ENCODE assay signal across 16 cellular contexts in the genomic region with DNA sequence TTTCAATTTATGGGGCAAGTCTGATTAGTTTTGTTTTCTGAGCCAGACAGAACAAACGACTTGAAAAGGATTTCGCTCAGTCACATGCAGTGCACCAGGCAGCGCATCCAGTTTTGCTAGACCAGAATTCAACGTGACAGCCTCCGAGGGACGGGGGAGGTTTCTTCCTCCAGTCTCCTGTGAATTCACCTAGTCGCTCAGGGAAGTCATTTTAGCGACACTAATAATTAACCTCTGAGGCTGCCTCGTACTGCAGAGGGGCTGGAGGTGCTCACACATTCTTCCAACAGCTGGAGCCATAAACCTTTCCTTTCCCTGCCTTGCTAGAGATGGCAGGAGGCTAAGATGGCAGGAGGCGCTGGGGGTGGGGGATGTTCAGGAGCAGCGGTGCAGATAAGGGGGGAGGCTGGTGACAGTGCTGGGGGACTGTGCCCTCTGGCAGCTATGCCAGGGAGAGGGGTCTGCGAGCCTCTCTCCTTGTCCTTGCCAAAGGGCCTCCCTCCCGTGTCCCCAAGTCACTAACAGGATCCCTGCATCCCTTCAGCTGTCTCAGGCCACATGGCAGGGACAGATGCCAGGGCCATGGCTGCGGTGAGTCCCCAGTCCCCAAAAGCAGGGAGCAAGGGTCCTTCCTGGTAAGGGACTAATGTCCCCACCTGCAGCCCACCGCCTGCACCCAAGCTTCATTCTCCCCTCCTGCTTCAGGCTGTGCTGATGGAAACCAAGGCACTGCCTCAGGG. TPM values are rescaled to one million over a fixed set of nuclear protein-coding genes. Genes with fewer than 3 reads are reported as not detected.
DNase-seq lines count a peak whose midpoint lies in the region; ATAC-seq, FAIRE-seq and TF ChIP-seq lines count a peak whose summit lies in the region.
"Had no signal": no experiment of that assay in that cellular context is flagged by ENCODE, and none has a peak within 500 bp of the region (broad histone marks: within the 10 kb centered on the region; RNA-seq: fewer than 3 reads in every experiment).

No MANE protein-coding gene starts in this region.

- H3K4me3 ChIP-seq in HepG2 (replicated peaks in 1 of 3; ENCODE audit: insufficient read depth in 1 of 3, low read depth in 2 of 3, low read length in 3 of 3) (no peak overlapping the region), right lobe of liver (no peak overlapping the region), rectal smooth muscle tissue (ENCODE audit: low read length) (peak overlapping the region; percentile 8), vagina (no peak overlapping the region), aorta (ENCODE audit: low read length in 2 of 2) (no peak overlapping the region)
- H3K4me3 ChIP-seq: smooth muscle cell had no signal

- H3K27ac ChIP-seq in HepG2 (ENCODE audit: extremely low read length, insufficient read depth, low read length) (no peak overlapping the region), right lobe of liver (peak overlapping the region in 1 of 3 donors; percentile 65), rectal smooth muscle tissue (ENCODE audit: low read depth, low read length) (peak overlapping the region; percentile 95), vagina (peak overlapping the region; percentile 86), aorta (ENCODE audit: low read depth in 1 of 2, low read length in 2 of 2) (peak overlapping the region in 1 of 2 donors; percentile 55)

- 93% methylated on average over 14 of the region's 15 CpGs for WGBS in HepG2 (ENCODE audit: low lambda C conversion rate)
- WGBS in right lobe of liver (ENCODE audit: insufficient coverage, low coverage, low lambda C conversion rate, missing lambda C conversion rate), result 74% methylated on average over 8 of the region's 15 CpGs
- 66 to 71% methylated on average over 15 of the region's 15 CpGs for WGBS in aorta, 2 donors

- FAIRE-seq in HepG2 (lab: Jason Lieb, UNC), result no peak
- FAIRE-seq: D721Med had no signal

- no peak for TF ChIP-seq EP300 in HepG2 (IDR thresholded peaks at IDR 0.05; ENCODE audit: low read depth in 2 of 2, low read length in 2 of 2)
- no peak for TF ChIP-seq EP300 in HepG2 (CRISPR knock-in tag; IDR thresholded peaks at IDR 0.05; ENCODE audit: borderline replicate concordance)

- ATAC-seq in HepG2 (no peak), right lobe of liver (no peak), aorta (ENCODE audit: low FRiP score) (no peak), HG02623 (IDR thresholded peaks at IDR 0.05; ENCODE audit: unreplicated experiment) (no peak)

- H3K9ac ChIP-seq in HepG2 (ENCODE audit: insufficient read depth, low read depth, low read length) (no peak overlapping the region), rectal smooth muscle tissue (ENCODE audit: low read length) (no peak overlapping the region)

- TF ChIP-seq RAD21 in HepG2 (CRISPR knock-in tag; IDR thresholded peaks at IDR 0.05), result no peak

- intact Hi-C loops in HepG2 (cut with micrococcal nuclease; ENCODE audit: unreplicated experiment) (no loop called here), right lobe of liver (cut with DNase I) (no loop called here), vagina (cut with DNase I) (no loop called here), aorta (cut with DNase I) (no loop called here)

- no TSS peak for BruUV-seq in HepG2 (replicated peaks; lab: Mats Ljungman, UMichigan)

- H3K27me3 ChIP-seq in HepG2 (ENCODE audit: control insufficient read depth in 1 of 2, insufficient read depth in 2 of 2, low read length in 2 of 2) (no peaks in the 10 kb centered on the region), right lobe of liver (no peaks in the 10 kb centered on the region), rectal smooth muscle tissue (ENCODE audit: control insufficient read depth, insufficient read depth, low read length) (no peaks in the 10 kb centered on the region), vagina (no peaks in the 10 kb centered on the region), aorta (ENCODE audit: control insufficient read depth in 1 of 2, insufficient read depth in 2 of 2, low read length in 1 of 2) (no peaks in the 10 kb centered on the region)

- in situ Hi-C loops in HepG2 (cut with HindIII; ENCODE audit: extremely low pct_ligation_motif_present, low pct_unique_long_range_greater_than_20kb), result no loop called here

- H3K36me3 ChIP-seq in HepG2 (replicated peaks in 1 of 2; ENCODE audit: control insufficient read depth in 1 of 2, insufficient read depth in 2 of 2, low read length in 2 of 2) (peaks cover 7 to 12% of the 10 kb centered on the region in 2 experiments; a peak in 4 of 5 replicates), right lobe of liver (no peaks in the 10 kb centered on the region), rectal smooth muscle tissue (ENCODE audit: control insufficient read depth, insufficient read depth, low read length) (peaks cover 5% of the 10 kb centered on the region), vagina (no peaks in the 10 kb centered on the region), aorta (ENCODE audit: control insufficient read depth in 1 of 2, insufficient read depth in 2 of 2, low read length in 1 of 2) (no peaks in the 10 kb centered on the region)

- H3K9me3 ChIP-seq in HepG2 (ENCODE audit: low read length) (no peaks in the 10 kb centered on the region), right lobe of liver (no peaks in the 10 kb centered on the region), vagina (no peaks in the 10 kb centered on the region), aorta (ENCODE audit: control insufficient read depth, low read length) (no peaks in the 10 kb centered on the region)

- H3K4me1 ChIP-seq in HepG2 (ENCODE audit: insufficient read depth, low read length), result peaks cover 54% of the 10 kb centered on the region
- H3K4me1 ChIP-seq in right lobe of liver, result no peaks in the 10 kb centered on the region
- peaks cover 70% of the 10 kb centered on the region for H3K4me1 ChIP-seq in rectal smooth muscle tissue (ENCODE audit: control insufficient read depth, insufficient read depth, low read length)
- H3K4me1 ChIP-seq in vagina, result peaks cover 73% of the 10 kb centered on the region
- H3K4me1 ChIP-seq in aorta (ENCODE audit: control insufficient read depth in 1 of 2, insufficient read depth in 2 of 2, low read length in 2 of 2), result no peaks in the 10 kb centered on the region

- CTCF ChIA-PET in HepG2 (lab: Yijun Ruan, JAX; ENCODE audit: low intra/inter-chr PET ratio, low total read pairs), result no interaction called here

- TF ChIP-seq POLR2A in HepG2 (IDR thresholded peaks at IDR 0.05; ENCODE audit: insufficient read depth in 1 of 2, low read depth in 2 of 2, low read length in 2 of 2) (no peak), right lobe of liver (IDR thresholded peaks at IDR 0.05) (no peak), vagina (IDR thresholded peaks at IDR 0.05) (no peak)

- H3K79me2 ChIP-seq in HepG2 (ENCODE audit: insufficient read depth, low read length), result no peaks in the 10 kb centered on the region

- POLR2A ChIA-PET in HepG2 (lab: Yijun Ruan, JAX), result interaction anchor here (2.7 kb wide), 1 partner anchor 15 kb away, joined by 15 read pairs; no protein-coding TSS in a partner anchor

- no peak overlapping the region for H2AFZ ChIP-seq in HepG2 (ENCODE audit: low read length)

- no peak overlapping the region for H3K4me2 ChIP-seq in HepG2 (ENCODE audit: low read depth, low read length)
- H3K4me2 ChIP-seq: smooth muscle cell had no signal

- TF ChIP-seq CTCF in HepG2 (CRISPR knock-in tag; IDR thresholded peaks at IDR 0.05), result no peak
- no peak for TF ChIP-seq CTCF in right lobe of liver (IDR thresholded peaks at IDR 0.05)
- no peak for TF ChIP-seq CTCF in vagina (IDR thresholded peaks at IDR 0.05)

- H4K20me1 ChIP-seq in HepG2 (ENCODE audit: insufficient read depth, low read length), result no peaks in the 10 kb centered on the region

- no peak for DNase-seq in HepG2 (ENCODE audit: low spot score)
- DNase-seq in right lobe of liver, result no peak
- peak; percentile 4 for DNase-seq in iPS-NIHi7 (ENCODE audit: extremely low spot score)
- DNase-seq in vagina (ENCODE audit: extremely low spot score in 2 of 2), result no peak
- DNase-seq in activated naive CD4-positive, alpha-beta T cell treated with Interleukin-2 at 50 U/mL for 16 hours, result no peak
- DNase-seq in aorta, result no peak
- DNase-seq: activated CD4-positive, CD25-positive, alpha-beta regulatory T cell treated with anti-CD3 and anti-CD28 coated beads, Interleukin-2, amount 50 U/mL, for 72 hours; activated T-cell treated with anti-CD3 and anti-CD28 coated beads, Interleukin-2, amount 50 U/mL, for 1 hour; H9; MM.1S; naive B cell; NCI-H510A treated with DMSO at 0.1 percent for 48 hours had no signal

RNA-seq across cellular contexts. Expression of a gene that starts 24.1 kb away (rescaled TPM):
- total RNA-seq in HepG2 (2016; rRNA removed; fragmentation: Illumina TruSeq; extraction: Trizol), result 28.0 and 44.8 TPM in 2 replicates
- total RNA-seq in HepG2 (2016; cell fraction: cytosol; rRNA removed; fragmentation: Illumina TruSeq; extraction: Trizol; ENCODE audit: low read depth), result 22.8 and 24.5 TPM in 2 replicates
- total RNA-seq in HepG2 (2016; cell fraction: insoluble cytoplasmic fraction; rRNA removed; fragmentation: Illumina TruSeq; extraction: Trizol), result 30.0 and 44.9 TPM in 2 replicates
- 51.0 and 58.7 TPM in 2 replicates for total RNA-seq in HepG2 (2016; cell fraction: membrane; rRNA removed; fragmentation: Illumina TruSeq; extraction: Trizol)
- total RNA-seq in HepG2 (2016; cell fraction: nucleus; rRNA removed; fragmentation: Illumina TruSeq; extraction: Trizol), result 30.0 and 37.9 TPM in 2 replicates
- polyA plus RNA-seq in HepG2 (2011; rRNA removed), result 112 and 139 TPM in 2 replicates
- 75.0 and 131 TPM in 2 replicates for polyA plus RNA-seq in HepG2 (2011; cell fraction: cytosol; rRNA removed)
- 36.3 and 45.0 TPM in 2 replicates for polyA plus RNA-seq in HepG2 (2011; cell fraction: nucleus; rRNA removed)
- polyA plus RNA-seq in HepG2 (2012), result 131 and 138 TPM in 2 replicates
- polyA plus RNA-seq in HepG2 (2016; cell fraction: cytosol; fragmentation: Illumina TruSeq; extraction: Trizol; ENCODE audit: low read depth), result 36.6 and 41.1 TPM in 2 replicates
- polyA plus RNA-seq in HepG2 (2016; cell fraction: insoluble cytoplasmic fraction; fragmentation: Illumina TruSeq; extraction: Trizol; ENCODE audit: low read depth), result 37.7 and 42.0 TPM in 2 replicates
- polyA plus RNA-seq in HepG2 (2016; cell fraction: membrane; fragmentation: Illumina TruSeq; extraction: Trizol; ENCODE audit: low read depth), result 56.2 and 59.4 TPM in 2 replicates
- 59.5 and 60.5 TPM in 2 replicates for polyA plus RNA-seq in HepG2 (2016; cell fraction: nucleus; fragmentation: Illumina TruSeq; extraction: Trizol; ENCODE audit: insufficient read depth, low read depth)
- polyA minus RNA-seq in HepG2 (2011; rRNA and poly(A)+ RNA removed; ENCODE audit: low replicate concordance), result 21.9 and 76.0 TPM in 2 replicates
- 38.4 and 70.8 TPM in 2 replicates for polyA minus RNA-seq in HepG2 (2011; cell fraction: cytosol; rRNA and poly(A)+ RNA removed)
- polyA minus RNA-seq in HepG2 (2011; cell fraction: nucleus; rRNA and poly(A)+ RNA removed), result 18.8 and 29.5 TPM in 2 replicates
- total RNA-seq in right lobe of liver, result 10 to 100 TPM in 5 of 6 experiments, 1 to 10 TPM in 1; 7.7 to 25.4 (median 15.3) TPM
- total RNA-seq in vagina, result 114 TPM
- total RNA-seq in aorta, result 100 to 1,000 TPM; 256 to 262 TPM
- 100 to 1,000 TPM; 357 to 465 TPM for polyA plus RNA-seq in aorta

RNA-seq across cellular contexts. Expression of a gene that starts 39.7 kb away (rescaled TPM):
- total RNA-seq in HepG2 (2016; rRNA removed; fragmentation: Illumina TruSeq; extraction: Trizol) (41.0 and 49.1 TPM in 2 replicates), right lobe of liver (10 to 100 TPM in 5 of 6 experiments, 1 to 10 TPM in 1; 10.0 to 15.8 (median 11.1) TPM), vagina (28.0 TPM), aorta (10 to 100 TPM; 36.5 to 55.4 TPM)
- 9.7 and 10.0 TPM in 2 replicates for total RNA-seq in HepG2 (2016; cell fraction: cytosol; rRNA removed; fragmentation: Illumina TruSeq; extraction: Trizol; ENCODE audit: low read depth)
- total RNA-seq in HepG2 (2016; cell fraction: insoluble cytoplasmic fraction; rRNA removed; fragmentation: Illumina TruSeq; extraction: Trizol), result 41.7 and 48.0 TPM in 2 replicates
- 15.3 and 17.9 TPM in 2 replicates for total RNA-seq in HepG2 (2016; cell fraction: membrane; rRNA removed; fragmentation: Illumina TruSeq; extraction: Trizol)
- 24.8 and 26.0 TPM in 2 replicates for total RNA-seq in HepG2 (2016; cell fraction: nucleus; rRNA removed; fragmentation: Illumina TruSeq; extraction: Trizol)
- polyA plus RNA-seq in HepG2 (2011; rRNA removed) (33.6 and 36.0 TPM in 2 replicates), aorta (10 to 100 TPM; 29.3 to 82.5 TPM)
- polyA plus RNA-seq in HepG2 (2011; cell fraction: cytosol; rRNA removed), result 25.2 and 31.5 TPM in 2 replicates
- polyA plus RNA-seq in HepG2 (2011; cell fraction: nucleus; rRNA removed), result 43.8 and 48.7 TPM in 2 replicates
- 37.4 and 57.9 TPM in 2 replicates for polyA plus RNA-seq in HepG2 (2012)
- 7.4 and 7.7 TPM in 2 replicates for polyA plus RNA-seq in HepG2 (2016; cell fraction: cytosol; fragmentation: Illumina TruSeq; extraction: Trizol; ENCODE audit: low read depth)
- polyA plus RNA-seq in HepG2 (2016; cell fraction: insoluble cytoplasmic fraction; fragmentation: Illumina TruSeq; extraction: Trizol; ENCODE audit: low read depth), result 47.9 and 48.6 TPM in 2 replicates
- polyA plus RNA-seq in HepG2 (2016; cell fraction: membrane; fragmentation: Illumina TruSeq; extraction: Trizol; ENCODE audit: low read depth), result 11.8 and 11.9 TPM in 2 replicates
- 37.6 and 45.3 TPM in 2 replicates for polyA plus RNA-seq in HepG2 (2016; cell fraction: nucleus; fragmentation: Illumina TruSeq; extraction: Trizol; ENCODE audit: insufficient read depth, low read depth)
- 14.9 and 21.3 TPM in 2 replicates for polyA minus RNA-seq in HepG2 (2011; rRNA and poly(A)+ RNA removed; ENCODE audit: low replicate concordance)
- 13.4 and 16.7 TPM in 2 replicates for polyA minus RNA-seq in HepG2 (2011; cell fraction: cytosol; rRNA and poly(A)+ RNA removed)
- polyA minus RNA-seq in HepG2 (2011; cell fraction: nucleus; rRNA and poly(A)+ RNA removed), result 10.3 and 15.4 TPM in 2 replicates

RNA-seq across cellular contexts. Expression of a gene that starts 39.9 kb away (rescaled TPM):
- total RNA-seq in HepG2 (2016; rRNA removed; fragmentation: Illumina TruSeq; extraction: Trizol) (39.7 and 39.9 TPM in 2 replicates), right lobe of liver (10 to 100 TPM; 16.0 to 25.0 (median 18.7) TPM), vagina (20.9 TPM), aorta (10 to 100 TPM; 26.8 to 27.9 TPM)
- 13.8 and 15.1 TPM in 2 replicates for total RNA-seq in HepG2 (2016; cell fraction: cytosol; rRNA removed; fragmentation: Illumina TruSeq; extraction: Trizol; ENCODE audit: low read depth)
- 40.1 and 40.8 TPM in 2 replicates for total RNA-seq in HepG2 (2016; cell fraction: insoluble cytoplasmic fraction; rRNA removed; fragmentation: Illumina TruSeq; extraction: Trizol)
- 23.4 and 26.9 TPM in 2 replicates for total RNA-seq in HepG2 (2016; cell fraction: membrane; rRNA removed; fragmentation: Illumina TruSeq; extraction: Trizol)
- total RNA-seq in HepG2 (2016; cell fraction: nucleus; rRNA removed; fragmentation: Illumina TruSeq; extraction: Trizol), result 28.8 and 32.4 TPM in 2 replicates
- polyA plus RNA-seq in HepG2 (2011; rRNA removed) (85.4 and 104 TPM in 2 replicates), aorta (10 to 100 TPM; 28.5 to 37.5 TPM)
- polyA plus RNA-seq in HepG2 (2011; cell fraction: cytosol; rRNA removed), result 54.2 and 65.9 TPM in 2 replicates
- 68.9 and 70.3 TPM in 2 replicates for polyA plus RNA-seq in HepG2 (2011; cell fraction: nucleus; rRNA removed)
- polyA plus RNA-seq in HepG2 (2012), result 49.3 and 49.6 TPM in 2 replicates
- polyA plus RNA-seq in HepG2 (2016; cell fraction: cytosol; fragmentation: Illumina TruSeq; extraction: Trizol; ENCODE audit: low read depth), result 16.6 and 18.6 TPM in 2 replicates
- 45.5 and 51.2 TPM in 2 replicates for polyA plus RNA-seq in HepG2 (2016; cell fraction: insoluble cytoplasmic fraction; fragmentation: Illumina TruSeq; extraction: Trizol; ENCODE audit: low read depth)
- 22.2 and 23.6 TPM in 2 replicates for polyA plus RNA-seq in HepG2 (2016; cell fraction: membrane; fragmentation: Illumina TruSeq; extraction: Trizol; ENCODE audit: low read depth)
- 60.8 and 67.8 TPM in 2 replicates for polyA plus RNA-seq in HepG2 (2016; cell fraction: nucleus; fragmentation: Illumina TruSeq; extraction: Trizol; ENCODE audit: insufficient read depth, low read depth)
- 23.4 and 37.2 TPM in 2 replicates for polyA minus RNA-seq in HepG2 (2011; rRNA and poly(A)+ RNA removed; ENCODE audit: low replicate concordance)
- polyA minus RNA-seq in HepG2 (2011; cell fraction: cytosol; rRNA and poly(A)+ RNA removed), result 17.2 and 17.6 TPM in 2 replicates
- 17.6 and 22.6 TPM in 2 replicates for polyA minus RNA-seq in HepG2 (2011; cell fraction: nucleus; rRNA and poly(A)+ RNA removed)

RNA-seq across cellular contexts. Expression of a gene that starts 43.2 kb away (rescaled TPM):
- not detected in 2 replicates for total RNA-seq in HepG2 (2016; rRNA removed; fragmentation: Illumina TruSeq; extraction: Trizol)
- total RNA-seq in HepG2 (2016; cell fraction: cytosol; rRNA removed; fragmentation: Illumina TruSeq; extraction: Trizol; ENCODE audit: low read depth), result not detected in 2 replicates
- not detected in 2 replicates for total RNA-seq in HepG2 (2016; cell fraction: insoluble cytoplasmic fraction; rRNA removed; fragmentation: Illumina TruSeq; extraction: Trizol)
- not detected in 2 replicates for total RNA-seq in HepG2 (2016; cell fraction: membrane; rRNA removed; fragmentation: Illumina TruSeq; extraction: Trizol)
- not detected in 2 replicates for total RNA-seq in HepG2 (2016; cell fraction: nucleus; rRNA removed; fragmentation: Illumina TruSeq; extraction: Trizol)
- polyA plus RNA-seq in HepG2 (2011; rRNA removed), result not detected in 2 replicates
- not detected in 2 replicates for polyA plus RNA-seq in HepG2 (2011; cell fraction: cytosol; rRNA removed)
- not detected in 2 replicates for polyA plus RNA-seq in HepG2 (2011; cell fraction: nucleus; rRNA removed)
- not detected in 2 replicates for polyA plus RNA-seq in HepG2 (2012)
- polyA plus RNA-seq in HepG2 (2016; cell fraction: cytosol; fragmentation: Illumina TruSeq; extraction: Trizol; ENCODE audit: low read depth), result not detected in 2 replicates
- not detected in 2 replicates for polyA plus RNA-seq in HepG2 (2016; cell fraction: insoluble cytoplasmic fraction; fragmentation: Illumina TruSeq; extraction: Trizol; ENCODE audit: low read depth)
- not detected in 2 replicates for polyA plus RNA-seq in HepG2 (2016; cell fraction: membrane; fragmentation: Illumina TruSeq; extraction: Trizol; ENCODE audit: low read depth)
- not detected in 2 replicates for polyA plus RNA-seq in HepG2 (2016; cell fraction: nucleus; fragmentation: Illumina TruSeq; extraction: Trizol; ENCODE audit: insufficient read depth, low read depth)
- polyA minus RNA-seq in HepG2 (2011; rRNA and poly(A)+ RNA removed; ENCODE audit: low replicate concordance), result 0.36 and 9.8 TPM in 2 replicates
- polyA minus RNA-seq in HepG2 (2011; cell fraction: cytosol; rRNA and poly(A)+ RNA removed), result not detected in 2 replicates
- polyA minus RNA-seq in HepG2 (2011; cell fraction: nucleus; rRNA and poly(A)+ RNA removed), result not detected in 2 replicates
- 1 to 10 TPM in 1 of 6 experiments, under 1 TPM in 2, not detected in 3; 0.42 to 1.4 (median 0.62) TPM for total RNA-seq in right lobe of liver
- total RNA-seq in vagina, result 4.4 TPM
- 1 to 10 TPM; 1.1 to 2.3 TPM for total RNA-seq in aorta
- polyA plus RNA-seq in aorta, result 1 to 10 TPM; 1.6 to 9.4 TPM
- total RNA-seq: H9, smooth muscle cell had no signal
- polyA plus RNA-seq: smooth muscle cell had no signal

RNA-seq across cellular contexts. Expression of a gene that starts 50.4 kb away (rescaled TPM):
- total RNA-seq in HepG2 (2016; rRNA removed; fragmentation: Illumina TruSeq; extraction: Trizol) (249 and 319 TPM in 2 replicates), right lobe of liver (100 to 1,000 TPM in 1 of 6 experiments, 10 to 100 TPM in 5; 62.4 to 106 (median 86.0) TPM), vagina (413 TPM), aorta (100 to 1,000 TPM; 133 to 134 TPM)
- total RNA-seq in HepG2 (2016; cell fraction: cytosol; rRNA removed; fragmentation: Illumina TruSeq; extraction: Trizol; ENCODE audit: low read depth), result 103 and 114 TPM in 2 replicates
- 260 and 312 TPM in 2 replicates for total RNA-seq in HepG2 (2016; cell fraction: insoluble cytoplasmic fraction; rRNA removed; fragmentation: Illumina TruSeq; extraction: Trizol)
- total RNA-seq in HepG2 (2016; cell fraction: membrane; rRNA removed; fragmentation: Illumina TruSeq; extraction: Trizol), result 135 and 140 TPM in 2 replicates
- 349 and 418 TPM in 2 replicates for total RNA-seq in HepG2 (2016; cell fraction: nucleus; rRNA removed; fragmentation: Illumina TruSeq; extraction: Trizol)
- polyA plus RNA-seq in HepG2 (2011; rRNA removed) (306 and 308 TPM in 2 replicates), aorta (100 to 1,000 TPM in 1 of 2 donors, 10 to 100 TPM in 1; 64.4 to 152 TPM)
- 103 and 169 TPM in 2 replicates for polyA plus RNA-seq in HepG2 (2011; cell fraction: cytosol; rRNA removed)
- polyA plus RNA-seq in HepG2 (2011; cell fraction: nucleus; rRNA removed), result 1,720 and 2,373 TPM in 2 replicates
- polyA plus RNA-seq in HepG2 (2012), result 214 and 282 TPM in 2 replicates
- polyA plus RNA-seq in HepG2 (2016; cell fraction: cytosol; fragmentation: Illumina TruSeq; extraction: Trizol; ENCODE audit: low read depth), result 77.5 and 85.0 TPM in 2 replicates
- polyA plus RNA-seq in HepG2 (2016; cell fraction: insoluble cytoplasmic fraction; fragmentation: Illumina TruSeq; extraction: Trizol; ENCODE audit: low read depth), result 376 and 395 TPM in 2 replicates
- 116 and 123 TPM in 2 replicates for polyA plus RNA-seq in HepG2 (2016; cell fraction: membrane; fragmentation: Illumina TruSeq; extraction: Trizol; ENCODE audit: low read depth)
- polyA plus RNA-seq in HepG2 (2016; cell fraction: nucleus; fragmentation: Illumina TruSeq; extraction: Trizol; ENCODE audit: insufficient read depth, low read depth), result 776 and 819 TPM in 2 replicates
- 243 and 377 TPM in 2 replicates for polyA minus RNA-seq in HepG2 (2011; rRNA and poly(A)+ RNA removed; ENCODE audit: low replicate concordance)
- polyA minus RNA-seq in HepG2 (2011; cell fraction: cytosol; rRNA and poly(A)+ RNA removed), result 59.7 and 82.4 TPM in 2 replicates
- polyA minus RNA-seq in HepG2 (2011; cell fraction: nucleus; rRNA and poly(A)+ RNA removed), result 526 and 551 TPM in 2 replicates
